ENCODE assay signal across 11 cellular contexts in the genomic region with DNA sequence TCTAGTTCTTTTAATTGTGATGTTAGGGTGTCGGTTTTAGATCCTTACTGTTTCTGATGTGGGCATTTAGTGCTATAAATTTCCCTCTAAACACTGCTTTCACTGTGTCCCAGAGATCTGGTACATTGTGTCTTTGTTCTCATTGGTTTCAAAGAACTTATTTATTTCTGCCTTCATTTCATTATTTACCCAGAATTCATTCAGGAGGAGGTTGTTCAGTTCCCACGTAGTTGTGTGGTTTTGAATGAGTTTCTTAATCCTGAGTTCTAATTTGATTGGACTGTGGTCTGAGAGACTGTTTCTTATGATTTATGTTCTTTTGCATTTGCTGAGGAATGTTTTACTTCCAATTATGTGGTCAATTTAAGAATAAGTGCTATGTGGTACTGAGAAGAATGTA. TPM values are rescaled to one million over a fixed set of nuclear protein-coding genes. Genes with fewer than 3 reads are reported as not detected.
"Had no signal": no experiment of that assay in that cellular context is flagged by ENCODE, and none has a peak within 500 bp of the region (broad histone marks: within the 10 kb centered on the region; RNA-seq: fewer than 3 reads in every experiment).

No MANE protein-coding gene starts in this region.

RNA-seq across cellular contexts. Expression of a gene that starts 9.3 kb away (rescaled TPM):
- total RNA-seq: activated B cell treated with CpG ODN at 0.5 μM for 24 hours; activated CD4-positive, alpha-beta memory T cell treated with anti-CD3 and anti-CD28 coated beads, Interleukin-2, amount 10 ng/mL, durations not matched to agents 7 days and 5 days; activated CD4-positive, alpha-beta T cell treated with anti-CD3 and anti-CD28 coated beads, Interleukin-2, amount 10 ng/mL, durations not matched to agents 24 days and 14 days; activated CD8-positive, alpha-beta memory T cell treated with anti-CD3 and anti-CD28 coated beads for 36 hours; activated CD8-positive, alpha-beta memory T cell treated with anti-CD3 and anti-CD28 coated beads, Interleukin-2, amount 10 ng/mL, durations not matched to agents 7 days and 5 days; activated CD8-positive, alpha-beta T cell treated with anti-CD3 and anti-CD28 coated beads for 36 hours; activated CD8-positive, alpha-beta T cell treated with anti-CD3 and anti-CD28 coated beads, Interleukin-2, amount 10 ng/mL, durations not matched to agents 7 days and 5 days; T-helper 1 cell treated with Interleukin-12 subunit alpha and Interleukin-12 subunit beta and Interleukin-4 antibody, amounts not matched to agents 30 ng/mL and 1 ng/mL, for 36 hours; T-helper 17 cell; T-helper 2 cell treated with Interferon-gamma antibody and Interleukin-4, amounts not matched to agents 100 ng/mL and 5 ng/mL, for 36 hours; WTC11 had no signal
